ENCODE assay signal across 11 cellular contexts in genomic region chr12:87667378-87667777, GRCh38.
DNase-seq lines count a peak whose midpoint lies in the region; ATAC-seq and TF ChIP-seq lines count a peak whose summit lies in the region.
"Had no signal": no experiment of that assay in that cellular context is flagged by ENCODE, and none has a peak within 500 bp of the region (broad histone marks: within the 10 kb centered on the region; RNA-seq: fewer than 3 reads in every experiment).

No MANE protein-coding gene starts in this region.

- CTCF ChIA-PET in HCT116 (lab: Charles Lee) = no interaction called here

- RAD21 ChIA-PET in HCT116 (lab: Charles Lee; ENCODE audit: low non-redundant PET in 1 of 2, low total read pairs in 2 of 2, uncharacterized antibody in 2 of 2, unreplicated experiment in 2 of 2) = no interaction called here

- peak; percentile 62 for TF ChIP-seq RAD21 in HCT116 (IDR thresholded peaks at IDR 0.05; ENCODE audit: low read depth)

- no TSS peak for BruUV-seq in HCT116 (replicated peaks; lab: Mats Ljungman, UMichigan)

- no peaks in the 10 kb centered on the region for H3K36me3 ChIP-seq in HCT116 (ENCODE audit: control insufficient read depth in 1 of 2, insufficient read depth in 2 of 2, low read length in 2 of 2)
- H3K36me3 ChIP-seq in ascending aorta = no peaks in the 10 kb centered on the region
- H3K36me3 ChIP-seq: right atrium auricular region had no signal

- H3K9me2 ChIP-seq in HCT116 (ENCODE audit: insufficient read depth) = no peaks in the 10 kb centered on the region

- no peak overlapping the region for H3K9ac ChIP-seq in HCT116 (ENCODE audit: low read length)

- peaks cover 0 to 2% (median 0%) of the 10 kb centered on the region in 9 donors for H3K9me3 Mint-ChIP-seq in naive thymus-derived CD8-positive, alpha-beta T cell
- H3K9me3 Mint-ChIP-seq: activated T-helper 1 cell treated with anti-CD3 and anti-CD28 coated beads, Interleukin-12 subunit alpha, Interleukin-12 subunit beta, Interleukin-2, Interleukin-4 antibody, amounts not matched to agents 30 ng/mL and 10 ng/mL and 1 ng/mL, durations not matched to agents 14 hours and 24 hours and 36 hours had no signal

- H3K27me3 ChIP-seq in HCT116 (ENCODE audit: insufficient read depth, low read length) = no peaks in the 10 kb centered on the region
- H3K27me3 ChIP-seq in ascending aorta = no peaks in the 10 kb centered on the region
- H3K27me3 ChIP-seq: right atrium auricular region had no signal

- ATAC-seq in HCT116 (peak; percentile 63), HG03097 (IDR thresholded peaks at IDR 0.05; ENCODE audit: low FRiP score, unreplicated experiment) (no peak), HG02981 (IDR thresholded peaks at IDR 0.05; ENCODE audit: unreplicated experiment) (no peak)
- ATAC-seq in naive thymus-derived CD8-positive, alpha-beta T cell = no peak

- H3K27ac Mint-ChIP-seq in naive thymus-derived CD8-positive, alpha-beta T cell = no peak overlapping the region
- H3K27ac Mint-ChIP-seq: activated T-helper 1 cell treated with anti-CD3 and anti-CD28 coated beads, Interleukin-12 subunit alpha, Interleukin-12 subunit beta, Interleukin-2, Interleukin-4 antibody, amounts not matched to agents 30 ng/mL and 10 ng/mL and 1 ng/mL, durations not matched to agents 14 hours and 24 hours and 36 hours had no signal

- in situ Hi-C loops in ACHN (cut with HindIII; ENCODE audit: low pct_ligation_motif_present, low pct_unique_long_range_greater_than_20kb, low sequenced_read_pairs) = no loop called here

- H4K20me1 ChIP-seq in HCT116 (ENCODE audit: insufficient read depth) = no peaks in the 10 kb centered on the region

- H3K4me3 ChIP-seq in HCT116 (replicated peaks in 1 of 2; ENCODE audit: low read depth in 1 of 2, low read length in 2 of 2) (no peak overlapping the region), ascending aorta (no peak overlapping the region)
- H3K4me3 ChIP-seq: right atrium auricular region had no signal

- no peak overlapping the region for H3K4me3 Mint-ChIP-seq in naive thymus-derived CD8-positive, alpha-beta T cell
- H3K4me3 Mint-ChIP-seq: activated T-helper 1 cell treated with anti-CD3 and anti-CD28 coated beads, Interleukin-12 subunit alpha, Interleukin-12 subunit beta, Interleukin-2, Interleukin-4 antibody, amounts not matched to agents 30 ng/mL and 10 ng/mL and 1 ng/mL, durations not matched to agents 14 hours and 24 hours and 36 hours had no signal

- H3K27ac ChIP-seq in HCT116 (ENCODE audit: low read depth, low read length) (no peak overlapping the region), ascending aorta (no peak overlapping the region)
- H3K27ac ChIP-seq: right atrium auricular region had no signal

- no peaks in the 10 kb centered on the region for H3K79me2 ChIP-seq in HCT116 (ENCODE audit: insufficient read depth, low read length)

- no peaks in the 10 kb centered on the region for H3K36me3 Mint-ChIP-seq in naive thymus-derived CD8-positive, alpha-beta T cell

- TF ChIP-seq CTCF in HCT116 (IDR thresholded peaks at IDR 0.05 in 2 of 3, conservative IDR thresholded peaks at IDR 0.05 in 1 of 3; ENCODE audit: borderline replicate concordance in 1 of 3, insufficient read depth in 1 of 3, low read depth in 2 of 3, low read length in 2 of 3) = peak; percentile 22 to 34 (median 33); a peak in 4 of 6 replicates
- TF ChIP-seq CTCF in ascending aorta (IDR thresholded peaks at IDR 0.05) = no peak

- intact Hi-C loops in HCT116 (cut with micrococcal nuclease) = loop anchor here (10.0 kb wide), 1 partner anchor 323 kb away; no protein-coding TSS in a partner anchor
- intact Hi-C loops in ascending aorta (cut with DNase I) = no loop called here

- H3K4me2 ChIP-seq in HCT116 (ENCODE audit: low read length) = no peak overlapping the region

- no peak overlapping the region for H2AFZ ChIP-seq in HCT116 (ENCODE audit: low read depth, low read length, poor library complexity, severe bottlenecking)

- no peaks in the 10 kb centered on the region for H3K9me3 ChIP-seq in HCT116 (ENCODE audit: control insufficient read depth in 1 of 2, insufficient read depth in 1 of 2, low read depth in 1 of 2, low read length in 2 of 2)
- H3K9me3 ChIP-seq in ascending aorta = no peaks in the 10 kb centered on the region
- H3K9me3 ChIP-seq: right atrium auricular region had no signal

- H3K4me1 ChIP-seq in HCT116 (ENCODE audit: control insufficient read depth in 1 of 2, insufficient read depth in 2 of 2, low read length in 2 of 2) (no peaks in the 10 kb centered on the region), ascending aorta (no peaks in the 10 kb centered on the region)
- H3K4me1 ChIP-seq: right atrium auricular region had no signal

- no peaks in the 10 kb centered on the region for H3K27me3 Mint-ChIP-seq in naive thymus-derived CD8-positive, alpha-beta T cell

- no peak for TF ChIP-seq POLR2A in HCT116 (IDR thresholded peaks at IDR 0.05; ENCODE audit: borderline replicate concordance, extremely low read depth, insufficient read depth, insufficient read length)

- POLR2A ChIA-PET in HCT116 (lab: Charles Lee) = no interaction called here
- POLR2A ChIA-PET in naive thymus-derived CD8-positive, alpha-beta T cell (lab: Charles Lee) = no interaction called here

- H3K4me1 Mint-ChIP-seq in naive thymus-derived CD8-positive, alpha-beta T cell = peaks cover 2 to 4% (median 2%) of the 10 kb centered on the region in 4 donors

- DNase-seq in ACHN = peak; percentile 64
- no peak for DNase-seq in HCT116 (ENCODE audit: low read depth, low spot score)
- peak; percentile 7 for DNase-seq in SW480 (ENCODE audit: low spot score)
- DNase-seq in iris pigment epithelial cell (ENCODE audit: low read depth) = peak; percentile 67
- no peak for DNase-seq in naive thymus-derived CD8-positive, alpha-beta T cell
- no peak for DNase-seq in ascending aorta (ENCODE audit: low spot score in 2 of 2)
- DNase-seq: stimulated activated naive CD4-positive, alpha-beta T cell had no signal

TF ChIP-seq in HCT116, 20 proteins besides CTCF, POLR2A, EP300 and RAD21:
- no peak for TF ChIP-seq ZFX (IDR thresholded peaks at IDR 0.05)
- no peak for TF ChIP-seq REST (IDR thresholded peaks at IDR 0.05; ENCODE audit: low read depth)
- TF ChIP-seq, protein P1, sequence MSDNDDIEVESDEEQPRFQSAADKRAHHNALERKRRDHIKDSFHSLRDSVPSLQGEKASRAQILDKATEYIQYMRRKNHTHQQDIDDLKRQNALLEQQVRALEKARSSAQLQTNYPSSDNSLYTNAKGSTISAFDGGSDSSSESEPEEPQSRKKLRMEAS (IDR thresholded peaks at IDR 0.05) = no peak
- no peak for TF ChIP-seq ELF1 (IDR thresholded peaks at IDR 0.05; ENCODE audit: borderline replicate concordance, low read depth)
- no peak for TF ChIP-seq JUND (IDR thresholded peaks at IDR 0.05)
- no peak for TF ChIP-seq EGR1 (IDR thresholded peaks at IDR 0.05; ENCODE audit: low read depth)
- no peak for TF ChIP-seq ZNF274 (IDR thresholded peaks at IDR 0.05; ENCODE audit: low read depth, low read length)
- no peak for TF ChIP-seq EZH2phosphoT487 (IDR thresholded peaks at IDR 0.05; ENCODE audit: borderline replicate concordance)
- no peak for TF ChIP-seq ATF3 (IDR thresholded peaks at IDR 0.05)
- TF ChIP-seq CBX3 (IDR thresholded peaks at IDR 0.05; ENCODE audit: low read depth) = no peak

Comparison
In these comparisons a context has a peak if more than half of its experiments do, and no peak if none do; other contexts are left out.
1. DNase-seq: peak in ACHN (single experiment), SW480 (single experiment) and iris pigment epithelial cell (single experiment); none in HCT116 (single experiment), naive thymus-derived CD8-positive, alpha-beta T cell (0 of 10) and ascending aorta (0 of 2).
2. CTCF ChIP-seq: peak in HCT116 (3 of 3); none in ascending aorta (0 of 3).